Comparison of ENCODE assay signal across 1 cellular context in genomic region chr3:124429129-124429815, GRCh38.
TF ChIP-seq lines count a peak whose summit lies in the region.

No MANE protein-coding gene starts in this region.

TF ChIP-seq in WTC11, 78 proteins besides CTCF, POLR2A, EP300 and RAD21 (continued from another document):
- TF ChIP-seq USF1 (CRISPR knock-in tag; IDR thresholded peaks at IDR 0.05) (no peak), ZNF423 (CRISPR knock-in tag; IDR thresholded peaks at IDR 0.05) (no peak), KAT7 (CRISPR knock-in tag; IDR thresholded peaks at IDR 0.05; ENCODE audit: borderline replicate concordance) (no peak), MLX (CRISPR knock-in tag; IDR thresholded peaks at IDR 0.05) (no peak), E2F4 (CRISPR knock-in tag; IDR thresholded peaks at IDR 0.05; ENCODE audit: borderline replicate concordance, low read depth) (no peak), HMGXB4 (CRISPR knock-in tag; IDR thresholded peaks at IDR 0.05) (no peak)
